In the genomic region with DNA sequence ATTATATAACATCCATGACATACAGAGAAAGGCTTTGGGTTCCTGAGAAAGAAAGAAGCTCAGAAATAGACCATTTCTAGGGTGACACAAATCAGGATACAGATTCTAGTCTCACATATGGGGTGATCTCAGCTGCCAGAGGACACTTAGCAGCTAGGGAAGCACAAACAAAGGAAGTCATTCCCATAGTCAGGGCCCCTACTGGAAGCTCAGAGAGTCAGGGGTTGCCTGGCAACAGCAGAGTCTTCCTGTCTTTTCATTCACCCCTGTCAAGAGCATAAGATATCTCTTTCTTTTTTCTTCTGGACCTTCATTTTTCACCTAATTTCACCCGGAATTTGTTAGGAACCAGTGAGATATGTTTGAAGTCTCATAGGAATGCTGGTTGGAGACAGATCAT, we compare ENCODE assay signal across 16 cellular contexts.
"Had no signal": no experiment of that assay in that cellular context is flagged by ENCODE, and none has a peak within 500 bp of the region (broad histone marks: within the 10 kb centered on the region; RNA-seq: fewer than 3 reads in every experiment).

No MANE protein-coding gene starts in this region.

- H3K27me3 ChIP-seq: left lung, ovary had no signal

- H3K4me1 ChIP-seq: left lung had no signal

- ATAC-seq: activated CD8-positive, alpha-beta memory T cell treated with anti-CD3 and anti-CD28 coated beads, Interleukin-2, amount 10 ng/mL, durations not matched to agents 7 days and 5 days; left lung; stimulated activated naive CD8-positive, alpha-beta T cell treated with anti-CD3 and anti-CD28 coated beads, Interleukin-15, Interleukin-2, amounts not matched to agents 100 U/mL and 50 U/mL, for 24 hours had no signal

- H3K4me1 Mint-ChIP-seq: activated CD8-positive, alpha-beta memory T cell treated with anti-CD3 and anti-CD28 coated beads, Interleukin-2, amount 10 ng/mL, durations not matched to agents 7 days and 5 days had no signal

- H3K27ac ChIP-seq: left lung, ovary had no signal

- H3K4me3 Mint-ChIP-seq: activated CD8-positive, alpha-beta memory T cell treated with anti-CD3 and anti-CD28 coated beads, Interleukin-2, amount 10 ng/mL, durations not matched to agents 7 days and 5 days; activated naive CD8-positive, alpha-beta T cell; activated T-cell treated with anti-CD3 and anti-CD28 coated beads, Interleukin-2, amount 50 U/mL, for 24 hours; nephron progenitor cell; T-helper 2 cell treated with Interferon-gamma antibody and Interleukin-4, amounts not matched to agents 5 μg/mL and 100 μg/mL, for 36 hours had no signal

- H3K36me3 Mint-ChIP-seq: activated CD8-positive, alpha-beta memory T cell treated with anti-CD3 and anti-CD28 coated beads, Interleukin-2, amount 10 ng/mL, durations not matched to agents 7 days and 5 days; activated naive CD8-positive, alpha-beta T cell had no signal

- DNase-seq: activated CD4-positive, alpha-beta T cell treated with anti-CD3 and anti-CD28 coated beads, Interleukin-2, amount 50 U/mL, for 4 hours; activated CD4-positive, CD25-positive, alpha-beta regulatory T cell treated with anti-CD3 and anti-CD28 coated beads, Interleukin-2, amount 50 U/mL, for 72 hours; activated CD8-positive, alpha-beta memory T cell treated with anti-CD3 and anti-CD28 coated beads, Interleukin-2, amount 10 ng/mL, durations not matched to agents 7 days and 5 days; activated effector memory CD4-positive, alpha-beta T cell treated with anti-CD3 and anti-CD28 coated beads, Interleukin-2, amount 50 U/mL, for 16 hours; activated T-cell treated with anti-CD3 and anti-CD28 coated beads, Interleukin-2, amount 50 U/mL, for 24 hours; foreskin melanocyte; head of caudate nucleus; left lung; nephron progenitor cell; ovary; stimulated activated CD4-positive, alpha-beta T cell treated with anti-CD3 and anti-CD28 coated beads, Interleukin-4, amount 100 ng/mL, for 1 hour; stimulated activated CD8-positive, alpha-beta memory T cell treated with anti-CD3 and anti-CD28 coated beads, Interleukin-4, amount 100 ng/mL, for 48 hours; stimulated activated naive CD8-positive, alpha-beta T cell treated with anti-CD3 and anti-CD28 coated beads, Interleukin-15, Interleukin-2, amounts not matched to agents 100 U/mL and 50 U/mL, for 24 hours had no signal

- H3K36me3 ChIP-seq: left lung, ovary had no signal

- H3K9me3 ChIP-seq: ovary had no signal

- H3K9me3 Mint-ChIP-seq: activated T-cell treated with anti-CD3 and anti-CD28 coated beads, Interleukin-2, amount 50 U/mL, for 24 hours; T-helper 2 cell treated with Interferon-gamma antibody and Interleukin-4, amounts not matched to agents 5 μg/mL and 100 μg/mL, for 36 hours had no signal

- FAIRE-seq: keratinocyte had no signal

- H3K4me3 ChIP-seq: left lung, ovary had no signal

- H3K27ac Mint-ChIP-seq: activated CD8-positive, alpha-beta memory T cell treated with anti-CD3 and anti-CD28 coated beads, Interleukin-2, amount 10 ng/mL, durations not matched to agents 7 days and 5 days; activated naive CD8-positive, alpha-beta T cell; activated T-cell treated with anti-CD3 and anti-CD28 coated beads, Interleukin-2, amount 50 U/mL, for 24 hours; nephron progenitor cell; T-helper 2 cell treated with Interferon-gamma antibody and Interleukin-4, amounts not matched to agents 5 μg/mL and 100 μg/mL, for 36 hours had no signal
